12 cellular contexts compared by ENCODE assay signal in the genomic region with DNA sequence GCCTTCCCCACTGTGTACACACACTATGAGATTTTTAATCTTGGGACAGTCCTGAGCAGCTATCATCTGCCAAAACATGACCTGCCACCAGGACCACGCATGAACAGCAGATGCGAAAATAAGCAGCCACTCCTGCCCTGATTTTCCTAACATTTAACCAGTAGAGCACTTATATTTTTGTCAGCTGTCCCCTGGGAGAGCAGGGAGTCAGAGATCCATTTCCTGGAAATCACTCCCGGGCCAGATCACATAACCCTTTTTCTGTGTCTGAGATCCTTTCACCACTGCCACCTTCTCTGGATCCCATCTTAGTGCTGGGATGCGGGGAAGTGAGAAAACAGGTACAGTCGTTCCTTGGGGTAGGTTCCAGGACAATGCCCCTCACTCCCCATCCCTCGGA. TPM values are rescaled to one million over a fixed set of nuclear protein-coding genes. Genes with fewer than 3 reads are reported as not detected.
DNase-seq lines count a peak whose midpoint lies in the region; ATAC-seq and TF ChIP-seq lines count a peak whose summit lies in the region.
"Had no signal": no experiment of that assay in that cellular context is flagged by ENCODE, and none has a peak within 500 bp of the region (broad histone marks: within the 10 kb centered on the region; RNA-seq: fewer than 3 reads in every experiment).

No MANE protein-coding gene starts in this region.

- peak overlapping the region; percentile 68 for H3K9ac ChIP-seq in adipocyte (ENCODE audit: low read length)

- no peak for TF ChIP-seq CTCF in sigmoid colon (IDR thresholded peaks at IDR 0.05)

- H3K4me3 ChIP-seq in adipocyte (ENCODE audit: low read length) (no peak overlapping the region), sigmoid colon (no peak overlapping the region)

- no peak for TF ChIP-seq EP300 in sigmoid colon (IDR thresholded peaks at IDR 0.05)

- H3K9me3 ChIP-seq in adipocyte (ENCODE audit: control insufficient read depth, low read length) (no peaks in the 10 kb centered on the region), sigmoid colon (no peaks in the 10 kb centered on the region)

- peak overlapping the region; percentile 13 to 99 (median 98) for H3K27ac ChIP-seq in sigmoid colon
- H3K27ac ChIP-seq: VCaP had no signal

- DNase-seq in EH (ENCODE audit: low read depth) (peak; percentile 16), adipocyte (ENCODE audit: low read depth) (no peak), left ventricle myocardium superior (peak; percentile 1), sigmoid colon (peak; percentile 42), NCI-H524 (lab: John Stamatoyannopoulos, UW) (no peak), H4 (ENCODE audit: low spot score) (no peak), mucosa of gallbladder (ENCODE audit: low spot score) (no peak)
- DNase-seq: activated naive CD4-positive, alpha-beta T cell treated with anti-CD3 and anti-CD28 coated beads for 36 hours; NCI-H1417; stimulated activated CD4-positive, alpha-beta T cell treated with anti-CD3 and anti-CD28 coated beads, Interleukin-4, amount 100 ng/mL, for 4 hours had no signal

- intact Hi-C loops in left ventricle myocardium superior (cut with micrococcal nuclease): no loop called here
- intact Hi-C loops in sigmoid colon (cut with DNase I): no loop called here

- ATAC-seq in left ventricle myocardium superior (no peak), HG03378 (IDR thresholded peaks at IDR 0.05; ENCODE audit: unreplicated experiment) (no peak)

- WGBS in sigmoid colon, 2 donors: 79 to 84% methylated on average over 6 of the region's 6 CpGs

- H3K27me3 ChIP-seq in adipocyte (replicated peaks; ENCODE audit: control insufficient read depth, insufficient read depth, low read length) (no peaks in the 10 kb centered on the region), sigmoid colon (no peaks in the 10 kb centered on the region)

- TF ChIP-seq POLR2A in sigmoid colon (IDR thresholded peaks at IDR 0.05): no peak

- H3K4me1 ChIP-seq in adipocyte (ENCODE audit: control insufficient read depth, insufficient read depth, low read length) (peaks cover 47% of the 10 kb centered on the region), sigmoid colon (peaks cover 0 to 36% (median 31%) of the 10 kb centered on the region in 4 donors)

- H3K36me3 ChIP-seq in adipocyte (ENCODE audit: control insufficient read depth, insufficient read depth, low read length, severe bottlenecking): no peaks in the 10 kb centered on the region
- H3K36me3 ChIP-seq in sigmoid colon: no peaks in the 10 kb centered on the region

RNA-seq across cellular contexts. Expression of a gene that starts 5.7 kb away (rescaled TPM):
- 1.5 TPM for total RNA-seq in left ventricle myocardium superior
- 1 to 10 TPM; 1.1 to 3.6 (median 1.9) TPM for total RNA-seq in sigmoid colon
- polyA plus RNA-seq in sigmoid colon: 100 to 1,000 TPM; 229 to 724 (median 339) TPM
- total RNA-seq in H4 (2014; rRNA removed; shearing (Covaris generic)): 0.29 and 0.56 TPM in 2 replicates
- 176 TPM for total RNA-seq in mucosa of gallbladder

RNA-seq across cellular contexts. Expression of a gene that starts 57.2 kb away (rescaled TPM):
- 7.8 TPM for total RNA-seq in left ventricle myocardium superior
- 10 to 100 TPM in 1 of 4 donors, 1 to 10 TPM in 3; 6.4 to 21.0 (median 8.9) TPM for total RNA-seq in sigmoid colon
- 1 to 10 TPM in 1 of 3 donors, under 1 TPM in 2; under 0.01 to 4.4 (median 0.23) TPM for polyA plus RNA-seq in sigmoid colon
- 0.99 and 1.5 TPM in 2 replicates for total RNA-seq in H4 (2014; rRNA removed; shearing (Covaris generic))
- total RNA-seq in mucosa of gallbladder: 15.1 TPM

Comparison
In these comparisons a context has a peak if more than half of its experiments do, and no peak if none do; other contexts are left out.
1. DNase-seq: peak in EH (single experiment), left ventricle myocardium superior (single experiment) and sigmoid colon (single experiment); none in adipocyte (single experiment), NCI-H524 (0 of 2), H4 (single experiment) and mucosa of gallbladder (single experiment).
2. RNA of a gene that starts 5.7 kb away (total RNA-seq): 176 TPM in mucosa of gallbladder (single experiment); 1.1 to 3.6 TPM in sigmoid colon, 1.5 TPM in left ventricle myocardium superior (single experiment) and 0.29 to 0.56 TPM in H4; every median in the first group is over 10 times any median in the second.